Comparison of ENCODE assay signal across 8 cellular contexts in genomic region chr13:65638572-65639168, GRCh38.
DNase-seq lines count a peak whose midpoint lies in the region; ATAC-seq, FAIRE-seq and TF ChIP-seq lines count a peak whose summit lies in the region.

No MANE protein-coding gene starts in this region.

- no peak overlapping the region for H3K27ac ChIP-seq in adrenal gland

- 11 to 23% (median 16%) methylated on average over 2 of the region's 2 CpGs for WGBS in adrenal gland, 4 donors

- no peaks in the 10 kb centered on the region for H3K9me3 ChIP-seq in adrenal gland (replicated peaks in 1 of 3)

- H3K4me1 ChIP-seq in adrenal gland (replicated peaks in 1 of 2): no peaks in the 10 kb centered on the region

- peak; percentile 16 for DNase-seq in GM10266 (ENCODE audit: extremely low spot score)
- DNase-seq in Jurkat, Clone E6-1 (ENCODE audit: low read depth, low spot score): peak; percentile 34
- peak in 4 of 7 donors; percentile 10 to 23 (median 18) for DNase-seq in adrenal gland
- DNase-seq in kidney glomerular epithelial cell (lab: John Stamatoyannopoulos, UW): peak; percentile 27
- DNase-seq in omental fat pad (ENCODE audit: low spot score): no peak
- no peak for DNase-seq in GM12892 (ENCODE audit: insufficient read length)
- DNase-seq in KG1 (lab: John Stamatoyannopoulos, UW): no peak

- FAIRE-seq in GM12892 (lab: Jason Lieb, UNC): no peak

- H3K36me3 ChIP-seq in adrenal gland (replicated peaks in 1 of 2): no peaks in the 10 kb centered on the region

- ATAC-seq in GM21717 (IDR thresholded peaks at IDR 0.05; ENCODE audit: unreplicated experiment): peak; percentile 92
- no peak for ATAC-seq in omental fat pad (ENCODE audit: low FRiP score)

- TF ChIP-seq POLR2A in adrenal gland (IDR thresholded peaks at IDR 0.05) (no peak), GM12892 (IDR thresholded peaks at IDR 0.05; ENCODE audit: low read depth, low read length) (no peak)

- H3K4me3 ChIP-seq in Jurkat, Clone E6-1 (ENCODE audit: low read length): no peak overlapping the region
- no peak overlapping the region for H3K4me3 ChIP-seq in adrenal gland

- H3K27me3 ChIP-seq in adrenal gland: no peaks in the 10 kb centered on the region

- intact Hi-C loops in adrenal gland (cut with DNase I): no loop called here

- TF ChIP-seq CTCF in GM10266 (IDR thresholded peaks at IDR 0.05; ENCODE audit: control insufficient read depth, insufficient read depth, low read depth, missing control alignments): peak; percentile 64
- TF ChIP-seq CTCF in adrenal gland (IDR thresholded peaks at IDR 0.05): peak; percentile 51 to 76 (median 66)
- no peak for TF ChIP-seq CTCF in omental fat pad (IDR thresholded peaks at IDR 0.05)

Comparison
In these comparisons a context has a peak if more than half of its experiments do, and no peak if none do; other contexts are left out.
1. DNase-seq: peak in GM10266 (single experiment), Jurkat, Clone E6-1 (single experiment), adrenal gland (4 of 7) and kidney glomerular epithelial cell (single experiment); none in omental fat pad (single experiment), GM12892 (single experiment) and KG1 (single experiment).
2. CTCF ChIP-seq: peak in GM10266 (single experiment) and adrenal gland (6 of 6); none in omental fat pad (0 of 3).